Comparison of ENCODE assay signal across 10 cellular contexts in the genomic region with DNA sequence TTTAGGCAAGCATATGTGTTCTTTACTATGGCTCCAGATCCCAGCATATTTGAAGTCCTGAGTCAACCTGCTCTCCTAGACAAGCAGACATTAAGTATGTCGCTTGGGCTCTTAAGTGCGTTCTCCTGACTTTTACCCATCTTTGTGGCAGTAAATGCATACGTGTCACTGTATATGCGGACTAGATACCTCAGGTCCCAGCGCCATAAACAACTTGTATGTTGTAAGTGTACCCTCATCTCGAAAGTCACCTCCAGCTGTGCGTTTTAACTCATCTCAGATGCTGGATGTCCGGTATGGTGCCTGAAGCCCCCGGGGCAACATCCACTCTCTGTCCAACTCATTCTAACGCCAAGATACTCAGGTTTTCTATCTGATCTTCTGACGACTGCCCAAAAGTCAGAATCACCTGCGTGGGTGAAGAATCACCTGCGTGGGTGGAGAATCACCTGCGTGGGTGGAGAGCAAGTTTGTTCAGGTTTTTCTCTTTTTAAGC. TPM values are rescaled to one million over a fixed set of nuclear protein-coding genes. Genes with fewer than 3 reads are reported as not detected.
DNase-seq lines count a peak whose midpoint lies in the region; ATAC-seq, FAIRE-seq and TF ChIP-seq lines count a peak whose summit lies in the region.
"Had no signal": no experiment of that assay in that cellular context is flagged by ENCODE, and none has a peak within 500 bp of the region (broad histone marks: within the 10 kb centered on the region; RNA-seq: fewer than 3 reads in every experiment).

No MANE protein-coding gene starts in this region.

- no peak for TF ChIP-seq CTCF in PC-9 (conservative IDR thresholded peaks at IDR 0.05)
- no peak for TF ChIP-seq CTCF in endothelial cell of umbilical vein (IDR thresholded peaks at IDR 0.05; ENCODE audit: extremely low read depth in 1 of 2, insufficient read depth in 1 of 2, low read depth in 1 of 2, low read length in 2 of 2)

- H3K4me3 ChIP-seq in PC-9 (peak overlapping the region; percentile 99; the same call in 1 of the 2 replicates), endothelial cell of umbilical vein (replicated peaks in 1 of 3; ENCODE audit: insufficient read depth in 1 of 3, low read depth in 1 of 3, low read length in 3 of 3) (peak overlapping the region in 2 of 3 experiments; percentile 57 to 67), trophoblast cell (ENCODE audit: low read depth, low read length) (no peak overlapping the region)

- no peak overlapping the region for H2BK12ac ChIP-seq in trophoblast cell (ENCODE audit: low read length)

- H3K79me2 ChIP-seq in PC-9 (ENCODE audit: low read depth) (peaks cover 56% of the 10 kb centered on the region), endothelial cell of umbilical vein (ENCODE audit: control insufficient read depth, insufficient read depth, low read length) (peaks cover 25% of the 10 kb centered on the region), trophoblast cell (ENCODE audit: control insufficient read depth, insufficient read depth, low read length, poor library complexity) (peaks cover 14% of the 10 kb centered on the region)

- H3K9me3 ChIP-seq in PC-9 (ENCODE audit: insufficient read depth, low read depth): no peaks in the 10 kb centered on the region
- no peaks in the 10 kb centered on the region for H3K9me3 ChIP-seq in endothelial cell of umbilical vein (replicated peaks; ENCODE audit: control insufficient read depth, insufficient read depth, low read length)
- H3K9me3 ChIP-seq in trophoblast cell (ENCODE audit: insufficient read depth, low read depth, low read length): no peaks in the 10 kb centered on the region

- H3K4me1 ChIP-seq in PC-9 (replicated peaks; ENCODE audit: insufficient read depth) (peaks cover 37% of the 10 kb centered on the region), endothelial cell of umbilical vein (ENCODE audit: control insufficient read depth, extremely low read depth, insufficient read depth, low read length) (peaks cover 24% of the 10 kb centered on the region), trophoblast cell (ENCODE audit: control insufficient read depth in 1 of 2, insufficient read depth in 2 of 2, low read length in 2 of 2) (peaks cover 7 to 17% of the 10 kb centered on the region in 2 experiments)

- H2BK120ac ChIP-seq in trophoblast cell (ENCODE audit: insufficient read depth, low read length, poor library complexity): no peak overlapping the region

- POLR2A ChIA-PET in PC-9 (lab: Charles Lee; ENCODE audit: unreplicated experiment) (interaction anchor here (0.6 kb wide), 1 partner anchor 187 kb away, joined by 3 read pairs; a partner anchor contains a TSS), endothelial cell of umbilical vein (lab: Charles Lee) (interaction anchor here (0.6 kb wide), 1 partner anchor 261 kb away, joined by 3 read pairs; no protein-coding TSS in a partner anchor)

- ATAC-seq in GM21390 (IDR thresholded peaks at IDR 0.05; ENCODE audit: unreplicated experiment): no peak

- H4K20me1 ChIP-seq in PC-9 (ENCODE audit: insufficient read depth) (peaks cover 57% of the 10 kb centered on the region), endothelial cell of umbilical vein (replicated peaks; ENCODE audit: control insufficient read depth, extremely low read depth, insufficient read depth, low read length) (no peaks in the 10 kb centered on the region)

- no peak overlapping the region for H2BK5ac ChIP-seq in trophoblast cell (ENCODE audit: low read depth, low read length, poor library complexity)

- CTCF ChIA-PET in PC-9 (lab: Charles Lee): no interaction called here
- CTCF ChIA-PET in endothelial cell of umbilical vein (lab: Charles Lee): no interaction called here

- no peaks in the 10 kb centered on the region for H3K9me1 ChIP-seq in endothelial cell of umbilical vein (replicated peaks; ENCODE audit: control insufficient read depth, extremely low read depth, insufficient read depth, low read length)

- H2AFZ ChIP-seq in PC-9: no peak overlapping the region
- no peak overlapping the region for H2AFZ ChIP-seq in endothelial cell of umbilical vein (ENCODE audit: low read depth, low read length)
- H2AFZ ChIP-seq in trophoblast cell (ENCODE audit: insufficient read depth, low read length, poor library complexity): no peak overlapping the region

- no peak for TF ChIP-seq POLR2A in endothelial cell of umbilical vein (IDR thresholded peaks at IDR 0.05; ENCODE audit: low read depth, low read length)

- no peak overlapping the region for H2AK5ac ChIP-seq in trophoblast cell (ENCODE audit: low read length)

- peak overlapping the region; percentile 35 for H3K4ac ChIP-seq in trophoblast cell (ENCODE audit: low read depth, low read length)

- no peaks in the 10 kb centered on the region for H3K36me3 ChIP-seq in PC-9 (ENCODE audit: low read depth)
- H3K36me3 ChIP-seq in endothelial cell of umbilical vein (ENCODE audit: control insufficient read depth in 2 of 2, extremely low read depth in 1 of 2, insufficient read depth in 2 of 2, low read length in 2 of 2): peaks cover 2 to 24% of the 10 kb centered on the region in 2 experiments
- peaks cover 41 to 46% of the 10 kb centered on the region in 2 experiments for H3K36me3 ChIP-seq in trophoblast cell (ENCODE audit: control insufficient read depth in 1 of 2, insufficient read depth in 2 of 2, low read length in 2 of 2)

- H3K27me3 ChIP-seq in PC-9 (ENCODE audit: insufficient read depth, low read depth) (no peaks in the 10 kb centered on the region), endothelial cell of umbilical vein (ENCODE audit: control insufficient read depth in 2 of 2, insufficient read depth in 2 of 2, low read length in 2 of 2) (no peaks in the 10 kb centered on the region), trophoblast cell (ENCODE audit: insufficient read depth, low read length) (no peaks in the 10 kb centered on the region)

- no peak overlapping the region for H3K18ac ChIP-seq in trophoblast cell (ENCODE audit: low read length)

- intact Hi-C loops in PC-9 (cut with micrococcal nuclease; ENCODE audit: unreplicated experiment) (no loop called here), endothelial cell of umbilical vein (cut with micrococcal nuclease) (no loop called here)

- H3K4me2 ChIP-seq in PC-9 (peak overlapping the region; percentile 95), endothelial cell of umbilical vein (ENCODE audit: insufficient read depth, low read length) (peak overlapping the region; percentile 40), trophoblast cell (ENCODE audit: low read length) (peak overlapping the region; percentile 97)

- peaks cover 7% of the 10 kb centered on the region for H3K79me1 ChIP-seq in trophoblast cell (ENCODE audit: low read length)

- BruUV-seq in PC-9 (replicated peaks; lab: Mats Ljungman, UMichigan) (no TSS peak), endothelial cell of umbilical vein (replicated peaks; lab: Mats Ljungman, UMichigan) (TSS peak; percentile 45)

- no peak for FAIRE-seq in endothelial cell of umbilical vein (lab: Jason Lieb, UNC)
- FAIRE-seq: bronchial epithelial cell had no signal

- H4K8ac ChIP-seq in trophoblast cell (ENCODE audit: low read depth, low read length): no peak overlapping the region

- no peak overlapping the region for H3K14ac ChIP-seq in trophoblast cell (ENCODE audit: low read length)

- no peak overlapping the region for H3K23ac ChIP-seq in trophoblast cell (ENCODE audit: low read length)

- dilution Hi-C loops in endothelial cell of umbilical vein (cut with MboI; ENCODE audit: extremely low pct_ligation_motif_present, low sequenced_read_pairs): no loop called here

- peak; percentile 54 for DNase-seq in EH (ENCODE audit: low read depth)
- no peak for DNase-seq in PC-9
- DNase-seq in endothelial cell of umbilical vein (ENCODE audit: low read depth, low spot score): no peak
- peak; percentile 78 to 82 for DNase-seq in trophoblast cell
- no peak for DNase-seq in COR-L47 (lab: John Stamatoyannopoulos, UW)
- no peak for DNase-seq in AG08396 (ENCODE audit: low spot score)
- DNase-seq in NCI-H1417 (lab: John Stamatoyannopoulos, UW): no peak
- DNase-seq: NCI-H2081 treated with DMSO at 0.1 percent for 48 hours had no signal

- no peak overlapping the region for H3K9ac ChIP-seq in endothelial cell of umbilical vein (replicated peaks; ENCODE audit: extremely low read depth, insufficient read depth, low read length)
- no peak overlapping the region for H3K9ac ChIP-seq in trophoblast cell (ENCODE audit: low read length)

- WGBS in trophoblast cell (ENCODE audit: extremely low coverage, insufficient coverage, insufficient read length): no CpG with 5 or more reads among the region's 14 CpGs

- no peaks in the 10 kb centered on the region for H3K9me2 ChIP-seq in PC-9 (ENCODE audit: insufficient read depth)

- no peak overlapping the region for H4K12ac ChIP-seq in trophoblast cell (ENCODE audit: low read depth, low read length)

- H4K91ac ChIP-seq in trophoblast cell (ENCODE audit: low read depth, low read length): no peak overlapping the region

- H3K27ac ChIP-seq in PC-9 (no peak overlapping the region), endothelial cell of umbilical vein (ENCODE audit: insufficient read depth, low read depth, low read length) (no peak overlapping the region), trophoblast cell (ENCODE audit: low read depth, low read length) (no peak overlapping the region)

- peaks cover 73% of the 10 kb centered on the region; the same call in 1 of the 2 replicates for H3F3A ChIP-seq in PC-9 (ENCODE audit: insufficient read depth, low read depth)

RNA-seq across cellular contexts. Expression of a gene that starts 1.7 kb away (rescaled TPM):
- 151 and 155 TPM in 2 replicates for total RNA-seq in PC-9 (2021)
- 184 and 187 TPM in 2 replicates for total RNA-seq in endothelial cell of umbilical vein
- 116 and 125 TPM in 2 replicates for polyA plus RNA-seq in endothelial cell of umbilical vein
- polyA plus RNA-seq in endothelial cell of umbilical vein (2011; cell fraction: cytosol; rRNA removed): 93.1 and 118 TPM in 2 replicates
- 257 and 302 TPM in 2 replicates for polyA plus RNA-seq in endothelial cell of umbilical vein (2011; cell fraction: nucleus; rRNA removed)
- polyA plus RNA-seq in endothelial cell of umbilical vein (2012): 96.0 and 145 TPM in 2 replicates
- 55.3 and 80.9 TPM in 2 replicates for polyA minus RNA-seq in endothelial cell of umbilical vein
- polyA minus RNA-seq in endothelial cell of umbilical vein (2011; cell fraction: cytosol; rRNA and poly(A)+ RNA removed): 56.8 TPM
- polyA minus RNA-seq in endothelial cell of umbilical vein (2011; cell fraction: nucleus; rRNA and poly(A)+ RNA removed): 61.0 and 83.2 TPM in 2 replicates
- 233 and 241 TPM in 2 replicates for polyA plus RNA-seq in trophoblast cell (2013)

RNA-seq across cellular contexts. Expression of a gene that starts 14.7 kb away (rescaled TPM):
- total RNA-seq in PC-9 (2021): 82.7 and 85.6 TPM in 2 replicates
- 112 and 114 TPM in 2 replicates for total RNA-seq in endothelial cell of umbilical vein
- polyA plus RNA-seq in endothelial cell of umbilical vein: 39.4 and 48.4 TPM in 2 replicates
- 15.1 and 23.9 TPM in 2 replicates for polyA plus RNA-seq in endothelial cell of umbilical vein (2011; cell fraction: cytosol; rRNA removed)
- 204 and 217 TPM in 2 replicates for polyA plus RNA-seq in endothelial cell of umbilical vein (2011; cell fraction: nucleus; rRNA removed)
- polyA plus RNA-seq in endothelial cell of umbilical vein (2012): 40.6 and 46.0 TPM in 2 replicates
- polyA minus RNA-seq in endothelial cell of umbilical vein: 18.4 and 25.4 TPM in 2 replicates
- polyA minus RNA-seq in endothelial cell of umbilical vein (2011; cell fraction: cytosol; rRNA and poly(A)+ RNA removed): 20.7 TPM
- 49.5 and 90.5 TPM in 2 replicates for polyA minus RNA-seq in endothelial cell of umbilical vein (2011; cell fraction: nucleus; rRNA and poly(A)+ RNA removed)
- polyA plus RNA-seq in trophoblast cell (2013): 43.8 and 44.8 TPM in 2 replicates

RNA-seq across cellular contexts. Expression of a gene that starts 24.5 kb away (rescaled TPM):
- total RNA-seq in PC-9 (2021) (109 and 143 TPM in 2 replicates), endothelial cell of umbilical vein (61.9 and 64.2 TPM in 2 replicates)
- 68.3 and 76.8 TPM in 2 replicates for polyA plus RNA-seq in endothelial cell of umbilical vein
- polyA plus RNA-seq in endothelial cell of umbilical vein (2011; cell fraction: cytosol; rRNA removed): 40.2 and 49.3 TPM in 2 replicates
- 59.7 and 65.1 TPM in 2 replicates for polyA plus RNA-seq in endothelial cell of umbilical vein (2011; cell fraction: nucleus; rRNA removed)
- polyA plus RNA-seq in endothelial cell of umbilical vein (2012): 36.2 and 63.1 TPM in 2 replicates
- 20.8 and 26.9 TPM in 2 replicates for polyA minus RNA-seq in endothelial cell of umbilical vein
- 41.1 TPM for polyA minus RNA-seq in endothelial cell of umbilical vein (2011; cell fraction: cytosol; rRNA and poly(A)+ RNA removed)
- polyA minus RNA-seq in endothelial cell of umbilical vein (2011; cell fraction: nucleus; rRNA and poly(A)+ RNA removed): 25.5 and 31.2 TPM in 2 replicates
- polyA plus RNA-seq in trophoblast cell (2013): 142 and 143 TPM in 2 replicates

RNA-seq across cellular contexts. Expression of a gene that starts 24.8 kb away (rescaled TPM):
- 52.1 and 62.3 TPM in 2 replicates for total RNA-seq in PC-9 (2021)
- total RNA-seq in endothelial cell of umbilical vein: 36.1 and 39.3 TPM in 2 replicates
- polyA plus RNA-seq in endothelial cell of umbilical vein: 34.2 and 37.4 TPM in 2 replicates
- polyA plus RNA-seq in endothelial cell of umbilical vein (2011; cell fraction: cytosol; rRNA removed): 25.8 and 33.1 TPM in 2 replicates
- 38.7 and 57.3 TPM in 2 replicates for polyA plus RNA-seq in endothelial cell of umbilical vein (2011; cell fraction: nucleus; rRNA removed)
- polyA plus RNA-seq in endothelial cell of umbilical vein (2012): 31.3 and 35.6 TPM in 2 replicates
- 18.3 and 23.3 TPM in 2 replicates for polyA minus RNA-seq in endothelial cell of umbilical vein
- 11.8 TPM for polyA minus RNA-seq in endothelial cell of umbilical vein (2011; cell fraction: cytosol; rRNA and poly(A)+ RNA removed)
- polyA minus RNA-seq in endothelial cell of umbilical vein (2011; cell fraction: nucleus; rRNA and poly(A)+ RNA removed): 16.7 and 21.3 TPM in 2 replicates
- 38.8 and 40.1 TPM in 2 replicates for polyA plus RNA-seq in trophoblast cell (2013)

RNA-seq across cellular contexts. Expression of a gene that starts 34.6 kb away (rescaled TPM):
- total RNA-seq in PC-9 (2021) (92.2 and 99.6 TPM in 2 replicates), endothelial cell of umbilical vein (55.8 and 62.9 TPM in 2 replicates)
- polyA plus RNA-seq in endothelial cell of umbilical vein: 28.3 and 31.7 TPM in 2 replicates
- 35.2 and 36.0 TPM in 2 replicates for polyA plus RNA-seq in endothelial cell of umbilical vein (2011; cell fraction: cytosol; rRNA removed)
- 89.2 and 105 TPM in 2 replicates for polyA plus RNA-seq in endothelial cell of umbilical vein (2011; cell fraction: nucleus; rRNA removed)
- 40.9 and 52.4 TPM in 2 replicates for polyA plus RNA-seq in endothelial cell of umbilical vein (2012)
- polyA minus RNA-seq in endothelial cell of umbilical vein: 43.3 and 48.4 TPM in 2 replicates
- polyA minus RNA-seq in endothelial cell of umbilical vein (2011; cell fraction: cytosol; rRNA and poly(A)+ RNA removed): 25.2 TPM
- 32.5 and 39.6 TPM in 2 replicates for polyA minus RNA-seq in endothelial cell of umbilical vein (2011; cell fraction: nucleus; rRNA and poly(A)+ RNA removed)
- polyA plus RNA-seq in trophoblast cell (2013): 50.3 and 50.7 TPM in 2 replicates

Comparison
In these comparisons a context has a peak if more than half of its experiments do, and no peak if none do; other contexts are left out.
1. DNase-seq: peak in EH (single experiment) and trophoblast cell (2 of 2); none in PC-9 (0 of 2), endothelial cell of umbilical vein (single experiment), COR-L47 (single experiment), AG08396 (single experiment) and NCI-H1417 (0 of 3).
2. H3K4me2 ChIP-seq: peak in every context shown above with its lines; median percentile 97 in trophoblast cell; 95 in PC-9; 40 in endothelial cell of umbilical vein.